ENCODE assay signal across 2 cellular contexts in the genomic region with DNA sequence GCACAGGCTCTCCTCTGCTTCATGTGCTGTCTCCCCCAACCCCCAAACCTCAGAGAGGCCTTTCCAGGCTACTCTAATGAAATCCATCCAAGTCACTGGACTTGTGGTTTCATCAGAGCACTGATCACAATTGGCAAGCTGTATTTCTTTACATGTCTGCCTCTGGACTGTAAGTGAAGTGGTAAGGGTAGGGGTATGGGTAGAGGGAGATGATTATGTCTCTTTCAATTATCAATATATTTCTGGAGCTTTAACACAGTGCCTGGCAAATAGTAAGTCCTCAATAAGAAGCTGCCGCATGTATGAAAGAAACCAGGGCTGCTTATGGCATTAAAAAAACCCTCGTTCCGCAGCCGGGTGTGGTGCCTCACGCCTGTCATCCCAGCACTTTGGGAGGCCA.
TF ChIP-seq lines count a peak whose summit lies in the region.

No MANE protein-coding gene starts in this region.

TF ChIP-seq in HepG2, 621 proteins besides CTCF, POLR2A, EP300 and RAD21:
- TF ChIP-seq CEBPG (CRISPR knock-in tag; IDR thresholded peaks at IDR 0.05) (no peak), KLF16 (CRISPR knock-in tag; IDR thresholded peaks at IDR 0.05) (no peak), SOX6 (IDR thresholded peaks at IDR 0.05) (no peak), SOX6 (CRISPR knock-in tag; IDR thresholded peaks at IDR 0.05) (no peak), NCOA1 (CRISPR knock-in tag; IDR thresholded peaks at IDR 0.05) (no peak), AGO1 (IDR thresholded peaks at IDR 0.05; ENCODE audit: low read depth, low read length, poor library complexity, severe bottlenecking) (no peak), EZH2 (conservative IDR thresholded peaks at IDR 0.05; ENCODE audit: low read depth, low read length) (no peak), FLYWCH1 (CRISPR knock-in tag; IDR thresholded peaks at IDR 0.05) (no peak)
- TF ChIP-seq, protein P1, sequence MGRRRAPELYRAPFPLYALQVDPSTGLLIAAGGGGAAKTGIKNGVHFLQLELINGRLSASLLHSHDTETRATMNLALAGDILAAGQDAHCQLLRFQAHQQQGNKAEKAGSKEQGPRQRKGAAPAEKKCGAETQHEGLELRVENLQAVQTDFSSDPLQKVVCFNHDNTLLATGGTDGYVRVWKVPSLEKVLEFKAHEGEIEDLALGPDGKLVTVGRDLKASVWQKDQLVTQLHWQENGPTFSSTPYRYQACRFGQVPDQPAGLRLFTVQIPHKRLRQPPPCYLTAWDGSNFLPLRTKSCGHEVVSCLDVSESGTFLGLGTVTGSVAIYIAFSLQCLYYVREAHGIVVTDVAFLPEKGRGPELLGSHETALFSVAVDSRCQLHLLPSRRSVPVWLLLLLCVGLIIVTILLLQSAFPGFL (CRISPR knock-in tag; IDR thresholded peaks at IDR 0.05) = no peak
- TF ChIP-seq, protein P2, sequence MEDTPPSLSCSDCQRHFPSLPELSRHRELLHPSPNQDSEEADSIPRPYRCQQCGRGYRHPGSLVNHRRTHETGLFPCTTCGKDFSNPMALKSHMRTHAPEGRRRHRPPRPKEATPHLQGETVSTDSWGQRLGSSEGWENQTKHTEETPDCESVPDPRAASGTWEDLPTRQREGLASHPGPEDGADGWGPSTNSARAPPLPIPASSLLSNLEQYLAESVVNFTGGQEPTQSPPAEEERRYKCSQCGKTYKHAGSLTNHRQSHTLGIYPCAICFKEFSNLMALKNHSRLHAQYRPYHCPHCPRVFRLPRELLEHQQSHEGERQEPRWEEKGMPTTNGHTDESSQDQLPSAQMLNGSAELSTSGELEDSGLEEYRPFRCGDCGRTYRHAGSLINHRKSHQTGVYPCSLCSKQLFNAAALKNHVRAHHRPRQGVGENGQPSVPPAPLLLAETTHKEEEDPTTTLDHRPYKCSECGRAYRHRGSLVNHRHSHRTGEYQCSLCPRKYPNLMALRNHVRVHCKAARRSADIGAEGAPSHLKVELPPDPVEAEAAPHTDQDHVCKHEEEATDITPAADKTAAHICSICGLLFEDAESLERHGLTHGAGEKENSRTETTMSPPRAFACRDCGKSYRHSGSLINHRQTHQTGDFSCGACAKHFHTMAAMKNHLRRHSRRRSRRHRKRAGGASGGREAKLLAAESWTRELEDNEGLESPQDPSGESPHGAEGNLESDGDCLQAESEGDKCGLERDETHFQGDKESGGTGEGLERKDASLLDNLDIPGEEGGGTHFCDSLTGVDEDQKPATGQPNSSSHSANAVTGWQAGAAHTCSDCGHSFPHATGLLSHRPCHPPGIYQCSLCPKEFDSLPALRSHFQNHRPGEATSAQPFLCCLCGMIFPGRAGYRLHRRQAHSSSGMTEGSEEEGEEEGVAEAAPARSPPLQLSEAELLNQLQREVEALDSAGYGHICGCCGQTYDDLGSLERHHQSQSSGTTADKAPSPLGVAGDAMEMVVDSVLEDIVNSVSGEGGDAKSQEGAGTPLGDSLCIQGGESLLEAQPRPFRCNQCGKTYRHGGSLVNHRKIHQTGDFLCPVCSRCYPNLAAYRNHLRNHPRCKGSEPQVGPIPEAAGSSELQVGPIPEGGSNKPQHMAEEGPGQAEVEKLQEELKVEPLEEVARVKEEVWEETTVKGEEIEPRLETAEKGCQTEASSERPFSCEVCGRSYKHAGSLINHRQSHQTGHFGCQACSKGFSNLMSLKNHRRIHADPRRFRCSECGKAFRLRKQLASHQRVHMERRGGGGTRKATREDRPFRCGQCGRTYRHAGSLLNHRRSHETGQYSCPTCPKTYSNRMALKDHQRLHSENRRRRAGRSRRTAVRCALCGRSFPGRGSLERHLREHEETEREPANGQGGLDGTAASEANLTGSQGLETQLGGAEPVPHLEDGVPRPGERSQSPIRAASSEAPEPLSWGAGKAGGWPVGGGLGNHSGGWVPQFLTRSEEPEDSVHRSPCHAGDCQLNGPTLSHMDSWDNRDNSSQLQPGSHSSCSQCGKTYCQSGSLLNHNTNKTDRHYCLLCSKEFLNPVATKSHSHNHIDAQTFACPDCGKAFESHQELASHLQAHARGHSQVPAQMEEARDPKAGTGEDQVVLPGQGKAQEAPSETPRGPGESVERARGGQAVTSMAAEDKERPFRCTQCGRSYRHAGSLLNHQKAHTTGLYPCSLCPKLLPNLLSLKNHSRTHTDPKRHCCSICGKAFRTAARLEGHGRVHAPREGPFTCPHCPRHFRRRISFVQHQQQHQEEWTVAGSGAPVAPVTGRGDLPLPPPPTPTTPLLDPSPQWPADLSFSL (CRISPR knock-in tag; IDR thresholded peaks at IDR 0.05) = no peak
- TF ChIP-seq, protein P3, sequence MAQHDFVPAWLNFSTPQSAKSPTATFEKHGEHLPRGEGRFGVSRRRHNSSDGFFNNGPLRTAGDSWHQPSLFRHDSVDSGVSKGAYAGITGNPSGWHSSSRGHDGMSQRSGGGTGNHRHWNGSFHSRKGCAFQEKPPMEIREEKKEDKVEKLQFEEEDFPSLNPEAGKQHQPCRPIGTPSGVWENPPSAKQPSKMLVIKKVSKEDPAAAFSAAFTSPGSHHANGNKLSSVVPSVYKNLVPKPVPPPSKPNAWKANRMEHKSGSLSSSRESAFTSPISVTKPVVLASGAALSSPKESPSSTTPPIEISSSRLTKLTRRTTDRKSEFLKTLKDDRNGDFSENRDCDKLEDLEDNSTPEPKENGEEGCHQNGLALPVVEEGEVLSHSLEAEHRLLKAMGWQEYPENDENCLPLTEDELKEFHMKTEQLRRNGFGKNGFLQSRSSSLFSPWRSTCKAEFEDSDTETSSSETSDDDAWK (CRISPR knock-in tag; IDR thresholded peaks at IDR 0.05) = no peak
- TF ChIP-seq, protein P4, sequence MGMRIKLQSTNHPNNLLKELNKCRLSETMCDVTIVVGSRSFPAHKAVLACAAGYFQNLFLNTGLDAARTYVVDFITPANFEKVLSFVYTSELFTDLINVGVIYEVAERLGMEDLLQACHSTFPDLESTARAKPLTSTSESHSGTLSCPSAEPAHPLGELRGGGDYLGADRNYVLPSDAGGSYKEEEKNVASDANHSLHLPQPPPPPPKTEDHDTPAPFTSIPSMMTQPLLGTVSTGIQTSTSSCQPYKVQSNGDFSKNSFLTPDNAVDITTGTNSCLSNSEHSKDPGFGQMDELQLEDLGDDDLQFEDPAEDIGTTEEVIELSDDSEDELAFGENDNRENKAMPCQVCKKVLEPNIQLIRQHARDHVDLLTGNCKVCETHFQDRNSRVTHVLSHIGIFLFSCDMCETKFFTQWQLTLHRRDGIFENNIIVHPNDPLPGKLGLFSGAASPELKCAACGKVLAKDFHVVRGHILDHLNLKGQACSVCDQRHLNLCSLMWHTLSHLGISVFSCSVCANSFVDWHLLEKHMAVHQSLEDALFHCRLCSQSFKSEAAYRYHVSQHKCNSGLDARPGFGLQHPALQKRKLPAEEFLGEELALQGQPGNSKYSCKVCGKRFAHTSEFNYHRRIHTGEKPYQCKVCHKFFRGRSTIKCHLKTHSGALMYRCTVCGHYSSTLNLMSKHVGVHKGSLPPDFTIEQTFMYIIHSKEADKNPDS (CRISPR knock-in tag; IDR thresholded peaks at IDR 0.05) = no peak

TF ChIP-seq in GM12891, 5 proteins besides CTCF, POLR2A, EP300 and RAD21:
- TF ChIP-seq TAF1 (IDR thresholded peaks at IDR 0.05; ENCODE audit: low read depth, low read length) (no peak), POLR2AphosphoS5 (IDR thresholded peaks at IDR 0.05; ENCODE audit: low read depth, low read length) (no peak), PAX5 (IDR thresholded peaks at IDR 0.05; ENCODE audit: insufficient read depth, low read length, severe bottlenecking) (no peak), POU2F2 (IDR thresholded peaks at IDR 0.05; ENCODE audit: low read depth, low read length) (no peak), SPI1 (IDR thresholded peaks at IDR 0.05; ENCODE audit: low read depth, low read length) (no peak)
